1 cellular context compared by ENCODE assay signal in the genomic region with DNA sequence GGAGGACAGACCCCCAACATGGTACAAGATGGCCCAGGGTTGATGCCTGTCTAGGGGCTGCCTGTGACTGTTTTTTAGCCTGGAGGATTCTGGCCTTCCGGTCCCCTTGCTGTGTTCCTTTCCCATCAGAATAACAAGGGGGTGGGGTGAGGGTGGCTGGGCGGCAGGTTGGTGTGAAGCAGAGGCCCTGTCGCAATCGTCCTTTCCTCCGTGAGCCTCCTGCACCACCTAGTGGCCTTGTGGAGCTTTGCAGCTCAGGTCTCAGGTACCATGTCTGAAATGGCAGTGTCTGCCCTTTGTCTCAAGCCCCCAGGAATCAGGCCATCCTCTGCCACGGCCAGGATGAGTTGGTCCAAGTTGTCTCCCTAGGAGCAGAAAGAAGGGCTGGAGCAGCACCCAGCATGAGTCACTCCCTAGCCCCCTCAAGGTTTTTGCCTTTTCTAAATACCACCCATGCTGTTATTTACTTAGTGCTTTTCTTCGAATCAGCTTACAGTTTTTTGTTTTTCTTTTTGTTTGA.
TF ChIP-seq lines count a peak whose summit lies in the region.

No MANE protein-coding gene starts in this region.

TF ChIP-seq in HepG2, 621 proteins besides CTCF, POLR2A, EP300 and RAD21 (continued from another document and continues in another):
- TF ChIP-seq, protein P1, sequence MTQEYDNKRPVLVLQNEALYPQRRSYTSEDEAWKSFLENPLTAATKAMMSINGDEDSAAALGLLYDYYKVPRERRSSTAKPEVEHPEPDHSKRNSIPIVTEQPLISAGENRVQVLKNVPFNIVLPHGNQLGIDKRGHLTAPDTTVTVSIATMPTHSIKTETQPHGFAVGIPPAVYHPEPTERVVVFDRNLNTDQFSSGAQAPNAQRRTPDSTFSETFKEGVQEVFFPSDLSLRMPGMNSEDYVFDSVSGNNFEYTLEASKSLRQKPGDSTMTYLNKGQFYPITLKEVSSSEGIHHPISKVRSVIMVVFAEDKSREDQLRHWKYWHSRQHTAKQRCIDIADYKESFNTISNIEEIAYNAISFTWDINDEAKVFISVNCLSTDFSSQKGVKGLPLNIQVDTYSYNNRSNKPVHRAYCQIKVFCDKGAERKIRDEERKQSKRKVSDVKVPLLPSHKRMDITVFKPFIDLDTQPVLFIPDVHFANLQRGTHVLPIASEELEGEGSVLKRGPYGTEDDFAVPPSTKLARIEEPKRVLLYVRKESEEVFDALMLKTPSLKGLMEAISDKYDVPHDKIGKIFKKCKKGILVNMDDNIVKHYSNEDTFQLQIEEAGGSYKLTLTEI (CRISPR knock-in tag; conservative IDR thresholded peaks at IDR 0.05): no peak
- TF ChIP-seq HOXA9 (CRISPR knock-in tag; IDR thresholded peaks at IDR 0.05; ENCODE audit: borderline replicate concordance) (no peak), RORA (CRISPR knock-in tag; IDR thresholded peaks at IDR 0.05) (no peak), SIN3B (IDR thresholded peaks at IDR 0.05; ENCODE audit: low read length) (no peak), ATF1 (CRISPR knock-in tag; IDR thresholded peaks at IDR 0.05) (no peak), ZNF496 (CRISPR knock-in tag; IDR thresholded peaks at IDR 0.05; ENCODE audit: insufficient replicate concordance) (no peak), ZBTB7B (CRISPR knock-in tag; IDR thresholded peaks at IDR 0.05) (no peak), MAF1 (CRISPR knock-in tag; IDR thresholded peaks at IDR 0.05; ENCODE audit: borderline replicate concordance) (no peak), ZNF335 (CRISPR knock-in tag; IDR thresholded peaks at IDR 0.05) (peak; percentile 73; the same call in 1 of the 2 replicates), CHD2 (IDR thresholded peaks at IDR 0.05; ENCODE audit: low read depth, low read length) (no peak), GABPB1 (CRISPR knock-in tag; IDR thresholded peaks at IDR 0.05) (no peak), ISL2 (CRISPR knock-in tag; IDR thresholded peaks at IDR 0.05) (no peak), SOX13 (IDR thresholded peaks at IDR 0.05) (no peak), SOX13 (CRISPR knock-in tag; conservative IDR thresholded peaks at IDR 0.05 in 1 of 2, IDR thresholded peaks at IDR 0.05 in 1 of 2) (no peak), TGIF2 (CRISPR knock-in tag; IDR thresholded peaks at IDR 0.05) (no peak), ZNF598 (CRISPR knock-in tag; IDR thresholded peaks at IDR 0.05; ENCODE audit: borderline replicate concordance) (no peak), ZFYVE20 (CRISPR knock-in tag; IDR thresholded peaks at IDR 0.05; ENCODE audit: borderline replicate concordance, low read depth) (no peak), SALL1 (CRISPR knock-in tag; IDR thresholded peaks at IDR 0.05) (peak; percentile 42; the same call in 1 of the 2 replicates), HMG20B (CRISPR knock-in tag; conservative IDR thresholded peaks at IDR 0.05) (no peak), TARDBP (CRISPR knock-in tag; IDR thresholded peaks at IDR 0.05) (no peak), NPAS2 (CRISPR knock-in tag; IDR thresholded peaks at IDR 0.05; ENCODE audit: borderline replicate concordance) (no peak), FOXA1 (IDR thresholded peaks at IDR 0.05) (no peak), FOXA1 (CRISPR knock-in tag; IDR thresholded peaks at IDR 0.05) (no peak), KAT8 (CRISPR knock-in tag; IDR thresholded peaks at IDR 0.05) (0 out of 2 replicates have a peak, but pooled peaks have one; percentile 20), TEAD2 (CRISPR knock-in tag; IDR thresholded peaks at IDR 0.05) (no peak), JUN (CRISPR knock-in tag; IDR thresholded peaks at IDR 0.05) (no peak), CEBPG (CRISPR knock-in tag; IDR thresholded peaks at IDR 0.05) (peak; percentile 97), ZBTB3 (CRISPR knock-in tag; IDR thresholded peaks at IDR 0.05; ENCODE audit: borderline replicate concordance, low read depth) (no peak), MTF2 (CRISPR knock-in tag; IDR thresholded peaks at IDR 0.05; ENCODE audit: borderline replicate concordance) (no peak), ZNF329 (CRISPR knock-in tag; IDR thresholded peaks at IDR 0.05; ENCODE audit: low read depth) (no peak), DMAP1 (CRISPR knock-in tag; IDR thresholded peaks at IDR 0.05) (no peak), ZNF17 (CRISPR knock-in tag; IDR thresholded peaks at IDR 0.05) (no peak), JUND (CRISPR knock-in tag; IDR thresholded peaks at IDR 0.05) (no peak), ZNF841 (CRISPR knock-in tag; IDR thresholded peaks at IDR 0.05; ENCODE audit: borderline replicate concordance) (no peak)
- TF ChIP-seq, protein P2, sequence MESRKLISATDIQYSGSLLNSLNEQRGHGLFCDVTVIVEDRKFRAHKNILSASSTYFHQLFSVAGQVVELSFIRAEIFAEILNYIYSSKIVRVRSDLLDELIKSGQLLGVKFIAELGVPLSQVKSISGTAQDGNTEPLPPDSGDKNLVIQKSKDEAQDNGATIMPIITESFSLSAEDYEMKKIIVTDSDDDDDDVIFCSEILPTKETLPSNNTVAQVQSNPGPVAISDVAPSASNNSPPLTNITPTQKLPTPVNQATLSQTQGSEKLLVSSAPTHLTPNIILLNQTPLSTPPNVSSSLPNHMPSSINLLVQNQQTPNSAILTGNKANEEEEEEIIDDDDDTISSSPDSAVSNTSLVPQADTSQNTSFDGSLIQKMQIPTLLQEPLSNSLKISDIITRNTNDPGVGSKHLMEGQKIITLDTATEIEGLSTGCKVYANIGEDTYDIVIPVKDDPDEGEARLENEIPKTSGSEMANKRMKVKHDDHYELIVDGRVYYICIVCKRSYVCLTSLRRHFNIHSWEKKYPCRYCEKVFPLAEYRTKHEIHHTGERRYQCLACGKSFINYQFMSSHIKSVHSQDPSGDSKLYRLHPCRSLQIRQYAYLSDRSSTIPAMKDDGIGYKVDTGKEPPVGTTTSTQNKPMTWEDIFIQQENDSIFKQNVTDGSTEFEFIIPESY (CRISPR knock-in tag; IDR thresholded peaks at IDR 0.05): peak; percentile 35; the same call in 1 of the 2 replicates
- TF ChIP-seq, protein P3, sequence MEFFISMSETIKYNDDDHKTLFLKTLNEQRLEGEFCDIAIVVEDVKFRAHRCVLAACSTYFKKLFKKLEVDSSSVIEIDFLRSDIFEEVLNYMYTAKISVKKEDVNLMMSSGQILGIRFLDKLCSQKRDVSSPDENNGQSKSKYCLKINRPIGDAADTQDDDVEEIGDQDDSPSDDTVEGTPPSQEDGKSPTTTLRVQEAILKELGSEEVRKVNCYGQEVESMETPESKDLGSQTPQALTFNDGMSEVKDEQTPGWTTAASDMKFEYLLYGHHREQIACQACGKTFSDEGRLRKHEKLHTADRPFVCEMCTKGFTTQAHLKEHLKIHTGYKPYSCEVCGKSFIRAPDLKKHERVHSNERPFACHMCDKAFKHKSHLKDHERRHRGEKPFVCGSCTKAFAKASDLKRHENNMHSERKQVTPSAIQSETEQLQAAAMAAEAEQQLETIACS (CRISPR knock-in tag; IDR thresholded peaks at IDR 0.05): no peak
- TF ChIP-seq, protein P4, sequence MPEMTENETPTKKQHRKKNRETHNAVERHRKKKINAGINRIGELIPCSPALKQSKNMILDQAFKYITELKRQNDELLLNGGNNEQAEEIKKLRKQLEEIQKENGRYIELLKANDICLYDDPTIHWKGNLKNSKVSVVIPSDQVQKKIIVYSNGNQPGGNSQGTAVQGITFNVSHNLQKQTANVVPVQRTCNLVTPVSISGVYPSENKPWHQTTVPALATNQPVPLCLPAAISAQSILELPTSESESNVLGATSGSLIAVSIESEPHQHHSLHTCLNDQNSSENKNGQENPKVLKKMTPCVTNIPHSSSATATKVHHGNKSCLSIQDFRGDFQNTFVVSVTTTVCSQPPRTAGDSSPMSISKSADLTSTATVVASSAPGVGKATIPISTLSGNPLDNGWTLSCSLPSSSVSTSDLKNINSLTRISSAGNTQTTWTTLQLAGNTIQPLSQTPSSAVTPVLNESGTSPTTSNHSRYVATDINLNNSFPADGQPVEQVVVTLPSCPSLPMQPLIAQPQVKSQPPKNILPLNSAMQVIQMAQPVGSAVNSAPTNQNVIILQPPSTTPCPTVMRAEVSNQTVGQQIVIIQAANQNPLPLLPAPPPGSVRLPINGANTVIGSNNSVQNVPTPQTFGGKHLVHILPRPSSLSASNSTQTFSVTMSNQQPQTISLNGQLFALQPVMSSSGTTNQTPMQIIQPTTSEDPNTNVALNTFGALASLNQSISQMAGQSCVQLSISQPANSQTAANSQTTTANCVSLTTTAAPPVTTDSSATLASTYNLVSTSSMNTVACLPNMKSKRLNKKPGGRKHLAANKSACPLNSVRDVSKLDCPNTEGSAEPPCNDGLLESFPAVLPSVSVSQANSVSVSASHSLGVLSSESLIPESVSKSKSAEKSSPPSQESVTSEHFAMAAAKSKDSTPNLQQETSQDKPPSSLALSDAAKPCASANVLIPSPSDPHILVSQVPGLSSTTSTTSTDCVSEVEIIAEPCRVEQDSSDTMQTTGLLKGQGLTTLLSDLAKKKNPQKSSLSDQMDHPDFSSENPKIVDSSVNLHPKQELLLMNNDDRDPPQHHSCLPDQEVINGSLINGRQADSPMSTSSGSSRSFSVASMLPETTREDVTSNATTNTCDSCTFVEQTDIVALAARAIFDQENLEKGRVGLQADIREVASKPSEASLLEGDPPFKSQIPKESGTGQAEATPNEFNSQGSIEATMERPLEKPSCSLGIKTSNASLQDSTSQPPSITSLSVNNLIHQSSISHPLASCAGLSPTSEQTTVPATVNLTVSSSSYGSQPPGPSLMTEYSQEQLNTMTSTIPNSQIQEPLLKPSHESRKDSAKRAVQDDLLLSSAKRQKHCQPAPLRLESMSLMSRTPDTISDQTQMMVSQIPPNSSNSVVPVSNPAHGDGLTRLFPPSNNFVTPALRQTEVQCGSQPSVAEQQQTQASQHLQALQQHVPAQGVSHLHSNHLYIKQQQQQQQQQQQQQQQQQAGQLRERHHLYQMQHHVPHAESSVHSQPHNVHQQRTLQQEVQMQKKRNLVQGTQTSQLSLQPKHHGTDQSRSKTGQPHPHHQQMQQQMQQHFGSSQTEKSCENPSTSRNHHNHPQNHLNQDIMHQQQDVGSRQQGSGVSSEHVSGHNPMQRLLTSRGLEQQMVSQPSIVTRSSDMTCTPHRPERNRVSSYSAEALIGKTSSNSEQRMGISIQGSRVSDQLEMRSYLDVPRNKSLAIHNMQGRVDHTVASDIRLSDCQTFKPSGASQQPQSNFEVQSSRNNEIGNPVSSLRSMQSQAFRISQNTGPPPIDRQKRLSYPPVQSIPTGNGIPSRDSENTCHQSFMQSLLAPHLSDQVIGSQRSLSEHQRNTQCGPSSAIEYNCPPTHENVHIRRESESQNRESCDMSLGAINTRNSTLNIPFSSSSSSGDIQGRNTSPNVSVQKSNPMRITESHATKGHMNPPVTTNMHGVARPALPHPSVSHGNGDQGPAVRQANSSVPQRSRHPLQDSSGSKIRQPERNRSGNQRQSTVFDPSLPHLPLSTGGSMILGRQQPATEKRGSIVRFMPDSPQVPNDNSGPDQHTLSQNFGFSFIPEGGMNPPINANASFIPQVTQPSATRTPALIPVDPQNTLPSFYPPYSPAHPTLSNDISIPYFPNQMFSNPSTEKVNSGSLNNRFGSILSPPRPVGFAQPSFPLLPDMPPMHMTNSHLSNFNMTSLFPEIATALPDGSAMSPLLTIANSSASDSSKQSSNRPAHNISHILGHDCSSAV (CRISPR knock-in tag; IDR thresholded peaks at IDR 0.05; ENCODE audit: borderline replicate concordance): no peak
- TF ChIP-seq, protein P5, sequence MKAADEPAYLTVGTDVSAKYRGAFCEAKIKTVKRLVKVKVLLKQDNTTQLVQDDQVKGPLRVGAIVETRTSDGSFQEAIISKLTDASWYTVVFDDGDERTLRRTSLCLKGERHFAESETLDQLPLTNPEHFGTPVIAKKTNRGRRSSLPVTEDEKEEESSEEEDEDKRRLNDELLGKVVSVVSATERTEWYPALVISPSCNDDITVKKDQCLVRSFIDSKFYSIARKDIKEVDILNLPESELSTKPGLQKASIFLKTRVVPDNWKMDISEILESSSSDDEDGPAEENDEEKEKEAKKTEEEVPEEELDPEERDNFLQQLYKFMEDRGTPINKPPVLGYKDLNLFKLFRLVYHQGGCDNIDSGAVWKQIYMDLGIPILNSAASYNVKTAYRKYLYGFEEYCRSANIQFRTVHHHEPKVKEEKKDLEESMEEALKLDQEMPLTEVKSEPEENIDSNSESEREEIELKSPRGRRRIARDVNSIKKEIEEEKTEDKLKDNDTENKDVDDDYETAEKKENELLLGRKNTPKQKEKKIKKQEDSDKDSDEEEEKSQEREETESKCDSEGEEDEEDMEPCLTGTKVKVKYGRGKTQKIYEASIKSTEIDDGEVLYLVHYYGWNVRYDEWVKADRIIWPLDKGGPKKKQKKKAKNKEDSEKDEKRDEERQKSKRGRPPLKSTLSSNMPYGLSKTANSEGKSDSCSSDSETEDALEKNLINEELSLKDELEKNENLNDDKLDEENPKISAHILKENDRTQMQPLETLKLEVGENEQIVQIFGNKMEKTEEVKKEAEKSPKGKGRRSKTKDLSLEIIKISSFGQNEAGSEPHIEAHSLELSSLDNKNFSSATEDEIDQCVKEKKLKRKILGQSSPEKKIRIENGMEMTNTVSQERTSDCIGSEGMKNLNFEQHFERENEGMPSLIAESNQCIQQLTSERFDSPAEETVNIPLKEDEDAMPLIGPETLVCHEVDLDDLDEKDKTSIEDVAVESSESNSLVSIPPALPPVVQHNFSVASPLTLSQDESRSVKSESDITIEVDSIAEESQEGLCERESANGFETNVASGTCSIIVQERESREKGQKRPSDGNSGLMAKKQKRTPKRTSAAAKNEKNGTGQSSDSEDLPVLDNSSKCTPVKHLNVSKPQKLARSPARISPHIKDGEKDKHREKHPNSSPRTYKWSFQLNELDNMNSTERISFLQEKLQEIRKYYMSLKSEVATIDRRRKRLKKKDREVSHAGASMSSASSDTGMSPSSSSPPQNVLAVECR (CRISPR knock-in tag; IDR thresholded peaks at IDR 0.05; ENCODE audit: borderline replicate concordance): no peak
- TF ChIP-seq, protein P6, sequence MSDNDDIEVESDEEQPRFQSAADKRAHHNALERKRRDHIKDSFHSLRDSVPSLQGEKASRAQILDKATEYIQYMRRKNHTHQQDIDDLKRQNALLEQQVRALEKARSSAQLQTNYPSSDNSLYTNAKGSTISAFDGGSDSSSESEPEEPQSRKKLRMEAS (IDR thresholded peaks at IDR 0.05): no peak; the same call in 1 of the 2 replicates
- TF ChIP-seq, protein P7, sequence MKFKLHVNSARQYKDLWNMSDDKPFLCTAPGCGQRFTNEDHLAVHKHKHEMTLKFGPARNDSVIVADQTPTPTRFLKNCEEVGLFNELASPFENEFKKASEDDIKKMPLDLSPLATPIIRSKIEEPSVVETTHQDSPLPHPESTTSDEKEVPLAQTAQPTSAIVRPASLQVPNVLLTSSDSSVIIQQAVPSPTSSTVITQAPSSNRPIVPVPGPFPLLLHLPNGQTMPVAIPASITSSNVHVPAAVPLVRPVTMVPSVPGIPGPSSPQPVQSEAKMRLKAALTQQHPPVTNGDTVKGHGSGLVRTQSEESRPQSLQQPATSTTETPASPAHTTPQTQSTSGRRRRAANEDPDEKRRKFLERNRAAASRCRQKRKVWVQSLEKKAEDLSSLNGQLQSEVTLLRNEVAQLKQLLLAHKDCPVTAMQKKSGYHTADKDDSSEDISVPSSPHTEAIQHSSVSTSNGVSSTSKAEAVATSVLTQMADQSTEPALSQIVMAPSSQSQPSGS (CRISPR knock-in tag; IDR thresholded peaks at IDR 0.05): peak; percentile 28; the same call in 1 of the 2 replicates
- TF ChIP-seq, protein P8, sequence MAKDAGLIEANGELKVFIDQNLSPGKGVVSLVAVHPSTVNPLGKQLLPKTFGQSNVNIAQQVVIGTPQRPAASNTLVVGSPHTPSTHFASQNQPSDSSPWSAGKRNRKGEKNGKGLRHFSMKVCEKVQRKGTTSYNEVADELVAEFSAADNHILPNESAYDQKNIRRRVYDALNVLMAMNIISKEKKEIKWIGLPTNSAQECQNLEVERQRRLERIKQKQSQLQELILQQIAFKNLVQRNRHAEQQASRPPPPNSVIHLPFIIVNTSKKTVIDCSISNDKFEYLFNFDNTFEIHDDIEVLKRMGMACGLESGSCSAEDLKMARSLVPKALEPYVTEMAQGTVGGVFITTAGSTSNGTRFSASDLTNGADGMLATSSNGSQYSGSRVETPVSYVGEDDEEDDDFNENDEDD (CRISPR knock-in tag; IDR thresholded peaks at IDR 0.05; ENCODE audit: borderline replicate concordance): no peak
